In genomic region chr1:223833948-223834347, GRCh38 we compare ENCODE assay signal across 16 cellular contexts. TPM values are rescaled to one million over a fixed set of nuclear protein-coding genes. Genes with fewer than 3 reads are reported as not detected.
DNase-seq lines count a peak whose midpoint lies in the region; ATAC-seq and TF ChIP-seq lines count a peak whose summit lies in the region.
"Had no signal": no experiment of that assay in that cellular context is flagged by ENCODE, and none has a peak within 500 bp of the region (broad histone marks: within the 10 kb centered on the region; RNA-seq: fewer than 3 reads in every experiment).

No MANE protein-coding gene starts in this region.

- in situ Hi-C loops in IMR-90 (cut with MboI; ENCODE audit: low sequenced_read_pairs) = no loop called here

- no peaks in the 10 kb centered on the region for H3K9me3 ChIP-seq in IMR-90 (ENCODE audit: control insufficient read depth, insufficient read depth, low read length)
- H3K9me3 ChIP-seq in fibroblast of lung (ENCODE audit: control insufficient read depth, insufficient read depth, low read depth, low read length) = no peaks in the 10 kb centered on the region
- no peaks in the 10 kb centered on the region for H3K9me3 ChIP-seq in smooth muscle cell (replicated peaks; ENCODE audit: low read depth)

- no peak overlapping the region for H2AK9ac ChIP-seq in IMR-90 (replicated peaks; ENCODE audit: low read depth, low read length, poor library complexity)

- peaks cover 50% of the 10 kb centered on the region for H3K4me1 ChIP-seq in ACC112 (ENCODE audit: control insufficient read depth, insufficient read depth, low read length, unreplicated experiment)
- H3K4me1 ChIP-seq in IMR-90 (ENCODE audit: control insufficient read depth, insufficient read depth, low read length) = peaks cover 31% of the 10 kb centered on the region
- H3K4me1 ChIP-seq in fibroblast of lung (ENCODE audit: control insufficient read depth, extremely low read depth, insufficient read depth, low read length) = peaks cover 33% of the 10 kb centered on the region
- H3K4me1 ChIP-seq in smooth muscle cell (ENCODE audit: low read depth) = peaks cover 39% of the 10 kb centered on the region

- intact Hi-C loops in IMR-90 (cut with micrococcal nuclease) = no loop called here

- H3K14ac ChIP-seq in IMR-90 (replicated peaks; ENCODE audit: low read depth, low read length) = peak overlapping the region; percentile 20; the same call in 1 of the 2 replicates

- H3F3A ChIP-seq in smooth muscle cell (ENCODE audit: low read depth) = peaks cover 7% of the 10 kb centered on the region

- TF ChIP-seq CTCF in IMR-90 (conservative IDR thresholded peaks at IDR 0.05; ENCODE audit: low read depth, low read length) = no peak
- no peak for TF ChIP-seq CTCF in fibroblast of lung (conservative IDR thresholded peaks at IDR 0.05 in 1 of 2, IDR thresholded peaks at IDR 0.05 in 1 of 2; ENCODE audit: low read depth in 1 of 2, low read length in 2 of 2)
- no peak for TF ChIP-seq CTCF in smooth muscle cell (IDR thresholded peaks at IDR 0.05; ENCODE audit: borderline replicate concordance, insufficient read depth, poor library complexity, severe bottlenecking)

- H2BK15ac ChIP-seq in IMR-90 (ENCODE audit: low read depth, low read length) = peak overlapping the region; percentile 28; the same call in 2 of the 3 replicates

- 0 out of 2 replicates have a peak overlapping the region, but pooled peaks have one; percentile 18 for H2BK20ac ChIP-seq in IMR-90 (ENCODE audit: low read depth, low read length)

- peak overlapping the region; percentile 43 for H2AK5ac ChIP-seq in IMR-90 (ENCODE audit: low read depth, low read length)

- H3K79me2 ChIP-seq in ACC112 (ENCODE audit: control insufficient read depth, insufficient read depth, low read length, unreplicated experiment) (peaks cover 87% of the 10 kb centered on the region), fibroblast of lung (ENCODE audit: control insufficient read depth, insufficient read depth, low read length) (peaks cover 86% of the 10 kb centered on the region), smooth muscle cell (ENCODE audit: low read depth) (peaks cover 88% of the 10 kb centered on the region)

- TF ChIP-seq POLR2A in IMR-90 (IDR thresholded peaks at IDR 0.05; ENCODE audit: low read depth, low read length) = no peak

- H3K36me3 ChIP-seq in ACC112 (ENCODE audit: insufficient read depth, low read length) = no peaks in the 10 kb centered on the region
- H3K36me3 ChIP-seq in IMR-90 (ENCODE audit: control insufficient read depth, insufficient read depth, low read length) = no peaks in the 10 kb centered on the region
- H3K36me3 ChIP-seq in fibroblast of lung (ENCODE audit: control insufficient read depth, insufficient read depth, low read length) = no peaks in the 10 kb centered on the region
- H3K36me3 ChIP-seq in smooth muscle cell (ENCODE audit: low read depth) = no peaks in the 10 kb centered on the region

- H2BK120ac ChIP-seq in IMR-90 (ENCODE audit: low read depth, low read length) = peak overlapping the region; percentile 24; the same call in 1 of the 2 replicates

- peak overlapping the region; percentile 8 for H3K4ac ChIP-seq in IMR-90 (ENCODE audit: low read depth, low read length)

- ATAC-seq in IMR-90 (ENCODE audit: low read depth) (no peak; the same call in 1 of the 2 replicates), GM19455 (IDR thresholded peaks at IDR 0.05; ENCODE audit: unreplicated experiment) (no peak), HG03342 (IDR thresholded peaks at IDR 0.05; ENCODE audit: unreplicated experiment) (no peak)

- dilution Hi-C loops in IMR-90 (cut with HindIII; ENCODE audit: low sequenced_read_pairs, unreplicated experiment) = no loop called here

- no peaks in the 10 kb centered on the region for H3K27me3 ChIP-seq in ACC112 (ENCODE audit: insufficient read depth, low read length)
- H3K27me3 ChIP-seq in IMR-90 (ENCODE audit: control insufficient read depth, insufficient read depth, low read length) = no peaks in the 10 kb centered on the region
- no peaks in the 10 kb centered on the region for H3K27me3 ChIP-seq in fibroblast of lung (ENCODE audit: control insufficient read depth, insufficient read depth, low read length)
- no peaks in the 10 kb centered on the region for H3K27me3 ChIP-seq in smooth muscle cell (ENCODE audit: low read depth)

- H4K8ac ChIP-seq in IMR-90 (ENCODE audit: low read depth in 2 of 2, low read length in 2 of 2) = peak overlapping the region in 1 of 2 experiments; percentile 12; a peak in 2 of 4 replicates

- POLR2A ChIA-PET in IMR-90 (lab: Charles Lee; ENCODE audit: unreplicated experiment) = no interaction called here

- H4K91ac ChIP-seq in IMR-90 (ENCODE audit: insufficient read depth, low read depth, low read length) = no peak overlapping the region

- H2BK5ac ChIP-seq in IMR-90 (ENCODE audit: low read depth, low read length, poor library complexity, severe bottlenecking) = peak overlapping the region; percentile 13

- no TSS peak for BruUV-seq in IMR-90 (replicated peaks; lab: Mats Ljungman, UMichigan)

- TF ChIP-seq RAD21 in IMR-90 (IDR thresholded peaks at IDR 0.05; ENCODE audit: low read length) = no peak

- H4K20me1 ChIP-seq in IMR-90 (ENCODE audit: insufficient read depth, low read length) (peaks cover 63% of the 10 kb centered on the region), fibroblast of lung (ENCODE audit: control insufficient read depth, extremely low read depth, insufficient read depth, low read length) (no peaks in the 10 kb centered on the region), smooth muscle cell (ENCODE audit: low read depth) (peaks cover 93% of the 10 kb centered on the region)

- H3K4me2 ChIP-seq in IMR-90 (ENCODE audit: low read depth, low read length) = 0 out of 2 replicates have a peak overlapping the region, but pooled peaks have one; percentile 47
- H3K4me2 ChIP-seq in fibroblast of lung (ENCODE audit: extremely low read depth, insufficient read depth, low read length) = no peak overlapping the region
- H3K4me2 ChIP-seq in smooth muscle cell = peak overlapping the region; percentile 39

- H3K27ac ChIP-seq in ACC112 (ENCODE audit: low read depth, low read length) (peak overlapping the region; percentile 99), IMR-90 (ENCODE audit: insufficient read depth, low read length) (no peak overlapping the region), fibroblast of lung (ENCODE audit: insufficient read depth, low read length) (peak overlapping the region; percentile 46), smooth muscle cell (ENCODE audit: low read depth) (peak overlapping the region; percentile 88)

- peak overlapping the region; percentile 32; the same call in 1 of the 2 replicates for H3K23ac ChIP-seq in IMR-90 (ENCODE audit: low read depth, low read length)

- CTCF ChIA-PET in IMR-90 (lab: Yijun Ruan, JAX) = no interaction called here

- H3K18ac ChIP-seq in IMR-90 (ENCODE audit: low read depth, low read length) = 0 out of 2 replicates have a peak overlapping the region, but pooled peaks have one; percentile 43

- WGBS in IMR-90 (ENCODE audit: extremely low coverage in 2 of 2, insufficient read length in 1 of 2), 2 experiments = no CpG with 5 or more reads among the region's 2 CpGs
- WGBS in smooth muscle cell (ENCODE audit: low lambda C conversion rate) = 98% methylated on average over 2 of the region's 2 CpGs

- peaks cover 15 to 62% of the 10 kb centered on the region in 2 experiments; a peak in 3 of 4 replicates for H3K79me1 ChIP-seq in IMR-90 (ENCODE audit: low read depth in 1 of 2, low read length in 2 of 2)

- H4K5ac ChIP-seq in IMR-90 (ENCODE audit: low read depth, low read length) = peak overlapping the region; percentile 45; the same call in 1 of the 2 replicates

- no peak for DNase-seq in IMR-90
- no peak for DNase-seq in fibroblast of lung (ENCODE audit: low read depth in 2 of 2)
- DNase-seq in smooth muscle cell (lab: John Stamatoyannopoulos, UW; ENCODE audit: unreplicated experiment) = no peak
- DNase-seq in NCI-H526 (lab: John Stamatoyannopoulos, UW) = no peak
- DNase-seq in pons (ENCODE audit: low spot score) = no peak
- DNase-seq: DMS79, Karpas-422, MM.1S, NCI-H1105, NCI-H187 treated with DMSO at 0.1 percent for 48 hours, NCI-H2171, NCI-H446 treated with DMSO at 0.1 percent for 48 hours, SHP77 had no signal

- H3K9me1 ChIP-seq in IMR-90 (ENCODE audit: insufficient read depth, low read length) = peaks cover 22% of the 10 kb centered on the region

- H2AFZ ChIP-seq in ACC112 (ENCODE audit: low read length, unreplicated experiment) (no peak overlapping the region), IMR-90 (replicated peaks; ENCODE audit: low read length, poor library complexity) (no peak overlapping the region), fibroblast of lung (ENCODE audit: low read length) (no peak overlapping the region), smooth muscle cell (ENCODE audit: low read depth) (no peak overlapping the region)

- H3K4me3 ChIP-seq in ACC112 (ENCODE audit: low read depth, low read length) (no peak overlapping the region), IMR-90 (ENCODE audit: insufficient read depth, low read depth, low read length) (no peak overlapping the region), fibroblast of lung (replicated peaks in 1 of 4; ENCODE audit: control extremely low read depth in 1 of 4, insufficient read depth in 1 of 4, low read depth in 3 of 4, low read length in 4 of 4) (no peak overlapping the region), smooth muscle cell (no peak overlapping the region)

- H3K56ac ChIP-seq in IMR-90 (ENCODE audit: extremely low read depth, insufficient read depth, low read length) = no peak overlapping the region; the same call in 1 of the 2 replicates

- H3K9ac ChIP-seq in IMR-90 (ENCODE audit: low read depth, low read length) (no peak overlapping the region), fibroblast of lung (ENCODE audit: insufficient read depth, low read length) (no peak overlapping the region), smooth muscle cell (ENCODE audit: low read depth) (no peak overlapping the region)

TF ChIP-seq in IMR-90, 13 proteins besides CTCF, POLR2A, EP300 and RAD21 (continues in another document):
- no peak for TF ChIP-seq NFE2L2 (IDR thresholded peaks at IDR 0.05; ENCODE audit: low read depth, low read length)
- no peak for TF ChIP-seq MAZ (IDR thresholded peaks at IDR 0.05; ENCODE audit: borderline replicate concordance, low read depth, low read length)

RNA-seq across cellular contexts. Expression of gene TP53BP2, which starts 11.8 kb away (rescaled TPM):
- total RNA-seq in IMR-90 (2012; rRNA removed) = 35.0 and 35.8 TPM in 2 replicates
- 19.2 and 19.9 TPM in 2 replicates for polyA plus RNA-seq in IMR-90 (2012; rRNA removed)
- 9.9 and 11.5 TPM in 2 replicates for polyA plus RNA-seq in IMR-90 (2012; cell fraction: cytosol; rRNA removed)
- 10.3 and 34.6 TPM in 2 replicates for polyA plus RNA-seq in IMR-90 (2012; cell fraction: nucleus; rRNA removed; ENCODE audit: low replicate concordance)
- total RNA-seq in fibroblast of lung = 25.4 and 30.4 TPM in 2 replicates
- 23.9 and 28.4 TPM in 2 replicates for polyA plus RNA-seq in fibroblast of lung
- 16.4 and 17.8 TPM in 2 replicates for polyA plus RNA-seq in fibroblast of lung (2012)
- 22.2 and 38.5 TPM in 2 replicates for polyA minus RNA-seq in fibroblast of lung (ENCODE audit: low replicate concordance)
- 28.6 and 30.8 TPM in 2 replicates for total RNA-seq in smooth muscle cell
- polyA plus RNA-seq in smooth muscle cell = 11.8 and 20.2 TPM in 2 replicates
